25 cellular contexts compared by ENCODE assay signal in genomic region chr2:64003239-64003638, GRCh38.
"Had no signal": no experiment of that assay in that cellular context is flagged by ENCODE, and none has a peak within 500 bp of the region (broad histone marks: within the 10 kb centered on the region; RNA-seq: fewer than 3 reads in every experiment).

No MANE protein-coding gene starts in this region.

- H3K36me3 ChIP-seq: gastrocnemius medialis, left lung, lower lobe of right lung had no signal

- H3K27ac Mint-ChIP-seq: dendritic cell treated with granulocyte-macrophage colony-stimulating factor and Interleukin-4, amounts not matched to agents 40 ng/mL and 50 ng/mL, for 4 days; effector memory CD8-positive, alpha-beta T cell; endodermal cell; mesothelial cell of epicardium; naive thymus-derived CD8-positive, alpha-beta T cell had no signal

- H3K27me3 ChIP-seq: esophagus squamous epithelium, gastrocnemius medialis, heart right ventricle, left lung had no signal

- H3K4me3 Mint-ChIP-seq: dendritic cell treated with granulocyte-macrophage colony-stimulating factor and Interleukin-4, amounts not matched to agents 40 ng/mL and 50 ng/mL, for 4 days; effector memory CD8-positive, alpha-beta T cell; endodermal cell; mesothelial cell of epicardium; naive B cell; naive thymus-derived CD8-positive, alpha-beta T cell had no signal

- DNase-seq: cortex of kidney; effector CD8-positive, alpha-beta T cell; effector memory CD8-positive, alpha-beta T cell; endodermal cell; erythroblast; esophagus squamous epithelium; foreskin fibroblast; foreskin melanocyte; gastrocnemius medialis; glutamatergic neuron; head of caudate nucleus; heart right ventricle; hippocampal formation; left cardiac atrium; left lung; left ventricle myocardium superior; lower lobe of right lung; mesenchymal stem cell; mucosa of descending colon; naive B cell; naive thymus-derived CD8-positive, alpha-beta T cell had no signal

- H3K4me1 Mint-ChIP-seq: endodermal cell had no signal

- H3K27me3 Mint-ChIP-seq: dendritic cell treated with granulocyte-macrophage colony-stimulating factor and Interleukin-4, amounts not matched to agents 40 ng/mL and 50 ng/mL, for 4 days; effector memory CD8-positive, alpha-beta T cell; naive B cell; naive thymus-derived CD8-positive, alpha-beta T cell had no signal

- H3K27ac ChIP-seq: epithelial cell of prostate, esophagus squamous epithelium, gastrocnemius medialis, heart right ventricle, left lung, lower lobe of right lung had no signal

- ATAC-seq: effector memory CD8-positive, alpha-beta T cell; esophagus mucosa; gastrocnemius medialis; heart right ventricle; left cardiac atrium; left lung; left ventricle myocardium superior; lower lobe of right lung; mucosa of descending colon; naive thymus-derived CD8-positive, alpha-beta T cell had no signal

- H3K4me3 ChIP-seq: esophagus squamous epithelium, gastrocnemius medialis, heart right ventricle, left lung, lower lobe of right lung, mucosa of descending colon had no signal

- H3K4me1 ChIP-seq: lower lobe of right lung had no signal

- H3K9me3 ChIP-seq: esophagus squamous epithelium, gastrocnemius medialis, left lung, lower lobe of right lung had no signal
